ENCODE assay signal across 28 cellular contexts in genomic region chr18:48898521-48898920, GRCh38.
"Had no signal": no experiment of that assay in that cellular context is flagged by ENCODE, and none has a peak within 500 bp of the region (broad histone marks: within the 10 kb centered on the region; RNA-seq: fewer than 3 reads in every experiment).

No MANE protein-coding gene starts in this region.

- H3K36me3 ChIP-seq: brain microvascular endothelial cell, cardiac muscle cell, WERI-Rb-1 had no signal

- ATAC-seq: activated CD4-positive, alpha-beta T cell treated with anti-CD3 and anti-CD28 coated beads for 36 hours; activated T-helper 17 cell treated with anti-CD3 and anti-CD28 coated beads, Interleukin-2, amount 50 U/mL, for 72 hours had no signal

- DNase-seq: activated CD4-positive, alpha-beta memory T cell treated with anti-CD3 and anti-CD28 coated beads, Interleukin-2, amount 10 ng/mL, durations not matched to agents 7 days and 5 days; activated CD4-positive, alpha-beta T cell treated with anti-CD3 and anti-CD28 coated beads for 36 hours; activated CD4-positive, alpha-beta T cell treated with anti-CD3 and anti-CD28 coated beads, Interleukin-2, amount 50 U/mL, for 1 hour; activated gamma-delta T cell; activated naive CD4-positive, alpha-beta T cell treated with anti-CD3 and anti-CD28 coated beads for 36 hours; activated T-cell treated with anti-CD3 and anti-CD28 coated beads for 4 hours; activated T-cell treated with anti-CD3 and anti-CD28 coated beads, Interleukin-2, amount 50 U/mL, for 48 hours; amygdala; brain microvascular endothelial cell; Kasumi-1; KBM-7; NCI-H1092 treated with DMSO at 0.1 percent for 48 hours; NCI-H1417 treated with DMSO at 0.1 percent for 48 hours; NCI-H1694; NCI-H2029; NCI-H2107; NCI-H2171 treated with DMSO at 0.1 percent for 48 hours; NCI-H226; NCI-H510A; NCI-H526 treated with DMSO at 0.1 percent for 48 hours; NK-92 treated with Interleukin-12 subunit alpha and Interleukin-12 subunit beta, amount 100 ng/mL, for 24 hours; OCI-M1; SHP77; T-helper 1 cell; WERI-Rb-1 had no signal

- H3K27me3 Mint-ChIP-seq: activated CD4-positive, alpha-beta memory T cell treated with anti-CD3 and anti-CD28 coated beads, Interleukin-2, amount 10 ng/mL, durations not matched to agents 7 days and 5 days; activated CD4-positive, alpha-beta T cell treated with anti-CD3 and anti-CD28 coated beads for 36 hours; activated naive CD8-positive, alpha-beta T cell; activated T-helper 17 cell treated with anti-CD3 and anti-CD28 coated beads, Interleukin-2, amount 50 U/mL, for 72 hours had no signal

- H3K4me3 Mint-ChIP-seq: activated CD4-positive, alpha-beta memory T cell treated with anti-CD3 and anti-CD28 coated beads, Interleukin-2, amount 10 ng/mL, durations not matched to agents 7 days and 5 days; activated CD4-positive, alpha-beta T cell treated with anti-CD3 and anti-CD28 coated beads for 36 hours; activated naive CD4-positive, alpha-beta T cell treated with anti-CD3 and anti-CD28 coated beads for 36 hours; activated naive CD8-positive, alpha-beta T cell; activated T-helper 17 cell treated with anti-CD3 and anti-CD28 coated beads, Interleukin-2, amount 50 U/mL, for 72 hours had no signal

- H3K27ac ChIP-seq: brain microvascular endothelial cell, cardiac muscle cell, WERI-Rb-1 had no signal

- H3K36me3 Mint-ChIP-seq: activated naive CD8-positive, alpha-beta T cell had no signal

- H3K27me3 ChIP-seq: brain microvascular endothelial cell, cardiac muscle cell had no signal

- H3K27ac Mint-ChIP-seq: activated CD4-positive, alpha-beta memory T cell treated with anti-CD3 and anti-CD28 coated beads, Interleukin-2, amount 10 ng/mL, durations not matched to agents 7 days and 5 days; activated CD4-positive, alpha-beta T cell treated with anti-CD3 and anti-CD28 coated beads for 36 hours; activated naive CD4-positive, alpha-beta T cell treated with anti-CD3 and anti-CD28 coated beads for 36 hours; activated naive CD8-positive, alpha-beta T cell; activated T-helper 17 cell treated with anti-CD3 and anti-CD28 coated beads, Interleukin-2, amount 50 U/mL, for 72 hours had no signal

- H3K4me3 ChIP-seq: cardiac muscle cell had no signal

- H3K9me3 Mint-ChIP-seq: activated T-helper 17 cell treated with anti-CD3 and anti-CD28 coated beads, Interleukin-2, amount 50 U/mL, for 72 hours had no signal
